Comparison of ENCODE assay signal across 18 cellular contexts in the genomic region with DNA sequence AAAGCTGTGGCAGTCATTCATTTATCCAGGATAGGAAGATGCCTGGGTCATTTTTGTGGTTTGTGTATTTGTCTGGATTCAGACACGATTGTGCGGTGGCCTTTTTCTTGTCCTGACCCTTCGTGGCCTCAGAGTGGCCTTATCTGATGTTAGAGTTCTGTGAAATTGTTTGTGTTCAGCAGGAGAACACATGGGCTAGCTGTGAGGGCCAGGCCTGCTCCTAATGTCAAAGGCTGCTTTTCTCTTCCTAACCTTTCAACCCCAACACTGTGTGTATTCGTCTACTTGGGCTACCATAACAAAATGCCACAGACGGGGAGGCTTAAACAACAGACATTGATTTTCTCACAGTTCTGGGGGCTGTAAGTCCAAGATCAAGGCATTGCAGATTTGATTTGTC.
DNase-seq lines count a peak whose midpoint lies in the region; ATAC-seq, FAIRE-seq and TF ChIP-seq lines count a peak whose summit lies in the region.
"Had no signal": no experiment of that assay in that cellular context is flagged by ENCODE, and none has a peak within 500 bp of the region (broad histone marks: within the 10 kb centered on the region; RNA-seq: fewer than 3 reads in every experiment).

No MANE protein-coding gene starts in this region.

- no peaks in the 10 kb centered on the region for H3K9me3 ChIP-seq in Loucy (ENCODE audit: insufficient read depth, low read depth, low read length)
- no peaks in the 10 kb centered on the region for H3K9me3 ChIP-seq in gastroesophageal sphincter
- no peaks in the 10 kb centered on the region for H3K9me3 ChIP-seq in lower lobe of right lung
- H3K9me3 ChIP-seq: BE2C had no signal

- H3K36me3 Mint-ChIP-seq in activated naive CD4-positive, alpha-beta T cell treated with anti-CD3 and anti-CD28 coated beads for 36 hours (ENCODE audit: low read depth) = no peaks in the 10 kb centered on the region
- H3K36me3 Mint-ChIP-seq: CD4-positive, alpha-beta memory T cell had no signal

- no peaks in the 10 kb centered on the region for H3K79me2 ChIP-seq in Loucy (ENCODE audit: insufficient read depth, low read length)

- no peaks in the 10 kb centered on the region for H4K20me1 ChIP-seq in Loucy (ENCODE audit: insufficient read depth, low read length, poor library complexity, severe bottlenecking)

- intact Hi-C loops in activated naive CD4-positive, alpha-beta T cell treated with anti-CD3 and anti-CD28 coated beads for 36 hours (cut with micrococcal nuclease) = no loop called here
- intact Hi-C loops in lower lobe of right lung (cut with DNase I) = no loop called here

- no peak overlapping the region for H2AFZ ChIP-seq in Loucy (ENCODE audit: low read length)

- H3K4me2 ChIP-seq in Loucy (ENCODE audit: low read depth, low read length, poor library complexity, severe bottlenecking) = no peak overlapping the region

- no peaks in the 10 kb centered on the region for H3F3A ChIP-seq in Loucy (ENCODE audit: low read depth)

- WGBS in gastroesophageal sphincter (ENCODE audit: low coverage in 1 of 2), 2 donors = 73 to 85% methylated on average over 5 of the region's 5 CpGs

- H3K4me3 Mint-ChIP-seq in activated naive CD4-positive, alpha-beta T cell treated with anti-CD3 and anti-CD28 coated beads for 36 hours = no peak overlapping the region
- H3K4me3 Mint-ChIP-seq: CD4-positive, alpha-beta memory T cell; HFFc6 had no signal

- no peaks in the 10 kb centered on the region for H3K9me3 Mint-ChIP-seq in activated naive CD4-positive, alpha-beta T cell treated with anti-CD3 and anti-CD28 coated beads for 36 hours
- H3K9me3 Mint-ChIP-seq: CD4-positive, alpha-beta memory T cell; HFFc6 had no signal

- H3K9me2 ChIP-seq in Loucy (replicated peaks; ENCODE audit: low read depth, low read length) = no peaks in the 10 kb centered on the region

- H3K4me1 ChIP-seq in Loucy (ENCODE audit: insufficient read depth, low read length, poor library complexity, severe bottlenecking) (peaks cover 88% of the 10 kb centered on the region), gastroesophageal sphincter (peaks cover 8 to 44% (median 13%) of the 10 kb centered on the region in 3 donors), lower lobe of right lung (no peaks in the 10 kb centered on the region)
- H3K4me1 ChIP-seq: BE2C had no signal

- DNase-seq in bronchial epithelial cell (ENCODE audit: low read depth) (no peak), KG1 (lab: John Stamatoyannopoulos, UW) (no peak), GM12892 (ENCODE audit: insufficient read length) (no peak), lower lobe of right lung (no peak)
- DNase-seq in activated naive CD4-positive, alpha-beta T cell treated with anti-CD3 and anti-CD28 coated beads for 36 hours = no peak
- DNase-seq: BE2C; CD4-positive, alpha-beta memory T cell; DMS79; EL; HCEC 1CT; HFFc6 had no signal

- H3K27me3 ChIP-seq in Loucy (ENCODE audit: insufficient read depth, low read length, poor library complexity, severe bottlenecking) (no peaks in the 10 kb centered on the region), bronchial epithelial cell (ENCODE audit: control insufficient read depth, insufficient read depth, low read length) (no peaks in the 10 kb centered on the region), gastroesophageal sphincter (no peaks in the 10 kb centered on the region), lower lobe of right lung (ENCODE audit: low read depth) (no peaks in the 10 kb centered on the region)
- H3K27me3 ChIP-seq: BE2C had no signal

- H3K27me3 Mint-ChIP-seq in activated naive CD4-positive, alpha-beta T cell treated with anti-CD3 and anti-CD28 coated beads for 36 hours (ENCODE audit: low read depth) = no peaks in the 10 kb centered on the region
- H3K27me3 Mint-ChIP-seq: CD4-positive, alpha-beta memory T cell had no signal

- no peak for TF ChIP-seq POLR2A in gastroesophageal sphincter (IDR thresholded peaks at IDR 0.05)
- TF ChIP-seq POLR2A in GM12892 (IDR thresholded peaks at IDR 0.05; ENCODE audit: low read depth, low read length) = no peak

- CTCF ChIA-PET in activated naive CD4-positive, alpha-beta T cell treated with anti-CD3 and anti-CD28 coated beads for 36 hours (lab: Charles Lee) = no interaction called here

- H3K36me3 ChIP-seq in Loucy (ENCODE audit: insufficient read depth, low read length) (no peaks in the 10 kb centered on the region), bronchial epithelial cell (ENCODE audit: control insufficient read depth, insufficient read depth, low read length) (no peaks in the 10 kb centered on the region), gastroesophageal sphincter (no peaks in the 10 kb centered on the region), lower lobe of right lung (no peaks in the 10 kb centered on the region)
- H3K36me3 ChIP-seq: BE2C had no signal

- H3K9ac ChIP-seq in Loucy (ENCODE audit: low read depth, low read length, poor library complexity, severe bottlenecking) = peak overlapping the region; percentile 48

- TF ChIP-seq CTCF in Loucy (conservative IDR thresholded peaks at IDR 0.05; ENCODE audit: low read length) (no peak), bronchial epithelial cell (IDR thresholded peaks at IDR 0.05; ENCODE audit: insufficient read depth, low read length, severe bottlenecking) (no peak), gastroesophageal sphincter (IDR thresholded peaks at IDR 0.05) (no peak), lower lobe of right lung (IDR thresholded peaks at IDR 0.05) (no peak)

- H3K4me3 ChIP-seq in Loucy (ENCODE audit: low read length, poor library complexity, severe bottlenecking) (no peak overlapping the region), bronchial epithelial cell (ENCODE audit: low read depth, low read length) (no peak overlapping the region), gastroesophageal sphincter (no peak overlapping the region), lower lobe of right lung (no peak overlapping the region)

- H3K27ac ChIP-seq in gastroesophageal sphincter (peak overlapping the region; percentile 45 to 88 (median 82)), lower lobe of right lung (no peak overlapping the region)
- H3K27ac ChIP-seq: C4-2B, HL-60 had no signal

- TF ChIP-seq EP300 in gastroesophageal sphincter (IDR thresholded peaks at IDR 0.05) = no peak

- no peak overlapping the region for H3K27ac Mint-ChIP-seq in activated naive CD4-positive, alpha-beta T cell treated with anti-CD3 and anti-CD28 coated beads for 36 hours
- H3K27ac Mint-ChIP-seq: CD4-positive, alpha-beta memory T cell; HFFc6 had no signal

- FAIRE-seq in bronchial epithelial cell (lab: Jason Lieb, UNC) (peak; percentile 13), GM12892 (lab: Jason Lieb, UNC) (no peak)
- FAIRE-seq: A204.1, G401.6, GM12891 had no signal

- ATAC-seq in gastroesophageal sphincter (no peak), lower lobe of right lung (no peak)

- H3K4me1 Mint-ChIP-seq in activated naive CD4-positive, alpha-beta T cell treated with anti-CD3 and anti-CD28 coated beads for 36 hours (ENCODE audit: low read depth) = peaks cover 2% of the 10 kb centered on the region
